In the genomic region with DNA sequence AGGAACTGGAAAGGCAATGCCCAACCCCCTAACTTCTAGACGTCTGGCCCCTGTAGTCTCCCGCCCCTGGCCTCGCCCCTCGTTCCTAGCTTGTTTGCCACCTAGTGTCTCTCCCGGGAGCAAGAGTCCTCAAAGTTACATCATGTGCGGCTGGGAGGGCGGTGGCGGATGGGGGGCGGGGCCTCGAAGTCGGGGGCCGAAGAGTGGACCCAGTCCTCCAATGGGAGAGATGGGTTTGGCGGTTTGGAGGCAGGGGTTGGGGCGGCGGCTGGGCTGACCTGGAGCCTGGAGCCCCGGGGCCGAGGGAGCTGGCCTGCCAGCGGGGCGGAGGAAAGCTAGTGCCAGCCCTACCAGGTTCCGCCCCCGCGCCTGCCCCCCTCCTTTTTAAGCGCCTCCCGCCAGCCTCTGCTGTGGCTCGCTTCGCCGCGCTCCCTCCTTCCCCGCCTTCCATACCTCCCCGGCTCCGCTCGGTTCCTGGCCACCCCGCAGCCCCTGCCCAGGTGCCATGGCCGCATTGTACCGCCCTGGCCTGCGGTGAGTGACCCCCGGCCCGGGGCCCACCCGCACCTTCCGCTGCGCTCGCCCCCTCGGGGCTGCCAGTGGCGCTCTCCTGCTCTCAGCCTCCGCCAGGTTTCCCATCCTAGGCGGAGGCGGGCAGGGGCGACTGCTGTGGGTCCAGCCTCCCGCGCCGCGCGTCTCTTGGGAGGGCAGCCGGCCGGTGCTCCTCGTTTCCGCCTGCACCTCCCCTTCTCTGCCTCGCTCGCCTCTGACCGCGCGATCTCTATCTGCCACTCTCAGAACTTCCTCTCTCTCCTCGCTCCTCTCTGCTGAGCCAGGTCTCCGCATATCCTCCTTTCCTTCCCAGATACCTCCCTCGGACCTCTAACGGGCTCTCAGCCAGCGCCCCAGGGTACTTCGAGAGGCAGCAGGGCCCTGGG, we compare ENCODE assay signal across 8 cellular contexts. TPM values are rescaled to one million over a fixed set of nuclear protein-coding genes. Genes with fewer than 3 reads are reported as not detected.
A peak's percentile ranks its signal among the peaks of the same experiment; 100 is the strongest.
DNase-seq lines count a peak whose midpoint lies in the region; ATAC-seq and TF ChIP-seq lines count a peak whose summit lies in the region.

A gene (plus strand): TSS at position 411 of the 938 bp plus-strand sequence. CDS start 95 bp downstream, at position 506.

- peak within 1 kb of the TSS; percentile 88 for H3K4me2 ChIP-seq in trophoblast cell (ENCODE audit: low read length)

- H3K23ac ChIP-seq in trophoblast cell (ENCODE audit: low read length): no peak within 1 kb of the TSS

- peak within 1 kb of the TSS; percentile 96 for H3K4me3 Mint-ChIP-seq in activated naive CD8-positive, alpha-beta T cell treated with anti-CD3 and anti-CD28 coated beads for 36 hours
- peak within 1 kb of the TSS; percentile 95 for H3K4me3 Mint-ChIP-seq in type B pancreatic cell

- no peaks in the 10 kb centered on the region for H3K27me3 ChIP-seq in trophoblast cell (ENCODE audit: insufficient read depth, low read length)

- peaks cover 11% of the 10 kb centered on the region for H3K79me1 ChIP-seq in trophoblast cell (ENCODE audit: low read length)

- H3K4ac ChIP-seq in trophoblast cell (ENCODE audit: low read depth, low read length): peak within 1 kb of the TSS; percentile 71

- intact Hi-C loops in Right ventricle myocardium superior (cut with DNase I): loop anchor here (5.0 kb wide), 1 partner anchor 37 kb away; no protein-coding TSS in a partner anchor

- no peaks in the 10 kb centered on the region for H3K9me3 Mint-ChIP-seq in activated naive CD8-positive, alpha-beta T cell treated with anti-CD3 and anti-CD28 coated beads for 36 hours
- no peaks in the 10 kb centered on the region for H3K9me3 Mint-ChIP-seq in type B pancreatic cell

- no peaks in the 10 kb centered on the region for H3K9me3 ChIP-seq in trophoblast cell (ENCODE audit: insufficient read depth, low read depth, low read length)

- H4K8ac ChIP-seq in trophoblast cell (ENCODE audit: low read depth, low read length): peak within 1 kb of the TSS; percentile 77

- peak; percentile 82 for DNase-seq in G401 (ENCODE audit: low spot score)
- peak; percentile 56 for DNase-seq in HFF-Myc (ENCODE audit: extremely low read depth, low read depth)
- peak; percentile 72 for DNase-seq in NCI-H1048 (lab: John Stamatoyannopoulos, UW)
- DNase-seq in SKM-1 treated with dmso at 0.1 percent for 144 hours (lab: John Stamatoyannopoulos, UW; ENCODE audit: unreplicated experiment): peak; percentile 69
- peak; percentile 91 for DNase-seq in activated naive CD8-positive, alpha-beta T cell treated with anti-CD3 and anti-CD28 coated beads for 36 hours
- DNase-seq in Right ventricle myocardium superior: peak; percentile 95
- peak; percentile 69 to 86 for DNase-seq in trophoblast cell
- peak; percentile 86 for DNase-seq in type B pancreatic cell (ENCODE audit: extremely low spot score, unreplicated experiment)

- H3K14ac ChIP-seq in trophoblast cell (ENCODE audit: low read length): peak within 1 kb of the TSS; percentile 87

- peaks cover 30% of the 10 kb centered on the region for H3K36me3 Mint-ChIP-seq in activated naive CD8-positive, alpha-beta T cell treated with anti-CD3 and anti-CD28 coated beads for 36 hours
- H3K36me3 Mint-ChIP-seq in type B pancreatic cell: peaks cover 5% of the 10 kb centered on the region

- H3K27me3 Mint-ChIP-seq in activated naive CD8-positive, alpha-beta T cell treated with anti-CD3 and anti-CD28 coated beads for 36 hours: no peaks in the 10 kb centered on the region
- H3K27me3 Mint-ChIP-seq in type B pancreatic cell: no peaks in the 10 kb centered on the region

- peak within 1 kb of the TSS; percentile 88 for H4K91ac ChIP-seq in trophoblast cell (ENCODE audit: low read depth, low read length)

- H2BK120ac ChIP-seq in trophoblast cell (ENCODE audit: insufficient read depth, low read length, poor library complexity): peak within 1 kb of the TSS; percentile 70

- peak within 1 kb of the TSS; percentile 53 for H2AFZ ChIP-seq in trophoblast cell (ENCODE audit: insufficient read depth, low read length, poor library complexity)

- peak within 1 kb of the TSS; percentile 87 for H4K12ac ChIP-seq in trophoblast cell (ENCODE audit: low read depth, low read length)

- peak within 1 kb of the TSS; percentile 84 for H2AK5ac ChIP-seq in trophoblast cell (ENCODE audit: low read length)

- peak; percentile 91 for ATAC-seq in Right ventricle myocardium superior (ENCODE audit: poor library complexity)

- no CpG with 5 or more reads among the region's 68 CpGs for WGBS in trophoblast cell (ENCODE audit: extremely low coverage, insufficient coverage, insufficient read length)

- peak within 1 kb of the TSS; percentile 89 for H3K4me3 ChIP-seq in HFF-Myc (replicated peaks; ENCODE audit: low read depth, low read length)
- H3K4me3 ChIP-seq in trophoblast cell (ENCODE audit: low read depth, low read length): peak within 1 kb of the TSS; percentile 72

- in situ Hi-C loops in G401 (cut with HindIII; ENCODE audit: low sequenced_read_pairs): no loop called here

- H3K27ac Mint-ChIP-seq in activated naive CD8-positive, alpha-beta T cell treated with anti-CD3 and anti-CD28 coated beads for 36 hours: peak within 1 kb of the TSS; percentile 98
- peak within 1 kb of the TSS; percentile 86 for H3K27ac Mint-ChIP-seq in type B pancreatic cell

- H3K9ac ChIP-seq in trophoblast cell (ENCODE audit: low read length): peak within 1 kb of the TSS; percentile 72

- peaks cover 0 to 14% of the 10 kb centered on the region in 2 experiments for H3K4me1 ChIP-seq in trophoblast cell (ENCODE audit: control insufficient read depth in 1 of 2, insufficient read depth in 2 of 2, low read length in 2 of 2)

- peaks cover 6% of the 10 kb centered on the region for H3K79me2 ChIP-seq in trophoblast cell (ENCODE audit: control insufficient read depth, insufficient read depth, low read length, poor library complexity)

- peak within 1 kb of the TSS; percentile 85 for H3K18ac ChIP-seq in trophoblast cell (ENCODE audit: low read length)

- peak within 1 kb of the TSS; percentile 70 for H3K27ac ChIP-seq in trophoblast cell (ENCODE audit: low read depth, low read length)

- peaks cover 6 to 11% of the 10 kb centered on the region in 2 experiments for H3K36me3 ChIP-seq in trophoblast cell (ENCODE audit: control insufficient read depth in 1 of 2, insufficient read depth in 2 of 2, low read length in 2 of 2)

- peaks cover 33% of the 10 kb centered on the region for H3K4me1 Mint-ChIP-seq in activated naive CD8-positive, alpha-beta T cell treated with anti-CD3 and anti-CD28 coated beads for 36 hours
- H3K4me1 Mint-ChIP-seq in type B pancreatic cell (ENCODE audit: unreplicated experiment): peaks cover 30% of the 10 kb centered on the region

- peak within 1 kb of the TSS; percentile 23 for H2BK12ac ChIP-seq in trophoblast cell (ENCODE audit: low read length)

- peak within 1 kb of the TSS; percentile 42 for H2BK5ac ChIP-seq in trophoblast cell (ENCODE audit: low read depth, low read length, poor library complexity)

- TF ChIP-seq CTCF in HFF-Myc (IDR thresholded peaks at IDR 0.05; ENCODE audit: low read depth, low read length, missing control alignments) (no peak), type B pancreatic cell (conservative IDR thresholded peaks at IDR 0.05) (no peak)

RNA-seq across cellular contexts. Expression of the gene that starts here (rescaled TPM):
- total RNA-seq in G401 (2014; rRNA removed; shearing (Covaris generic)): 64.7 and 86.2 TPM in 2 replicates
- total RNA-seq in activated naive CD8-positive, alpha-beta T cell treated with anti-CD3 and anti-CD28 coated beads for 36 hours: 100 to 1,000 TPM; 110 TPM
- total RNA-seq in Right ventricle myocardium superior (2.7 TPM), type B pancreatic cell (ENCODE audit: low replicate concordance) (35.0 and 40.9 TPM in 2 replicates)
- 15.8 and 16.8 TPM in 2 replicates for polyA plus RNA-seq in trophoblast cell (2013)

Comparison
In these comparisons a context has a peak if more than half of its experiments do, and no peak if none do; other contexts are left out.
1. Peak in every context shown above with its lines: DNase-seq, ATAC-seq, H3K4me3 ChIP-seq and H3K27ac ChIP-seq.